In genomic region chr1:246526380-246526779, GRCh38 we compare ENCODE assay signal across 18 cellular contexts. TPM values are rescaled to one million over a fixed set of nuclear protein-coding genes. Genes with fewer than 3 reads are reported as not detected.
DNase-seq lines count a peak whose midpoint lies in the region; ATAC-seq and TF ChIP-seq lines count a peak whose summit lies in the region.
"Had no signal": no experiment of that assay in that cellular context is flagged by ENCODE, and none has a peak within 500 bp of the region (broad histone marks: within the 10 kb centered on the region; RNA-seq: fewer than 3 reads in every experiment).

No MANE protein-coding gene starts in this region.

- H3K9me3 ChIP-seq in CD4-positive, CD25-positive, alpha-beta regulatory T cell (ENCODE audit: control insufficient read depth in 2 of 2, low read length in 2 of 2) = peaks cover 0 to 12% of the 10 kb centered on the region in 2 experiments

- H3K36me3 ChIP-seq in CD4-positive, CD25-positive, alpha-beta regulatory T cell (ENCODE audit: control insufficient read depth, insufficient read depth, low read length) = no peaks in the 10 kb centered on the region

- no peak for DNase-seq in activated CD8-positive, alpha-beta memory T cell treated with anti-CD3 and anti-CD28 coated beads, Interleukin-2, amount 10 ng/mL, durations not matched to agents 7 days and 5 days
- DNase-seq in activated CD8-positive, alpha-beta memory T cell treated with anti-CD3 and anti-CD28 coated beads, Interleukin-2, amount 50 U/mL, for 48 hours = no peak
- DNase-seq in CD4-positive, CD25-positive, alpha-beta regulatory T cell = no peak
- DNase-seq in endothelial cell (ENCODE audit: low spot score) = no peak
- no peak for DNase-seq in natural killer cell treated with Interleukin-12 subunit alpha and Interleukin-12 subunit beta and Interleukin-15 and Interleukin-18, amount 100 ng/mL, for 72 hours (ENCODE audit: low spot score)
- no peak for DNase-seq in KBM-7
- no peak for DNase-seq in stimulated activated naive CD8-positive, alpha-beta T cell treated with anti-CD3 and anti-CD28 coated beads, Interleukin-15, amount 100 ng/mL, for 72 hours
- DNase-seq: CD8-positive, alpha-beta memory T cell; COR-L47; DMS 273 treated with DMSO at 0.1 percent for 48 hours; DMS53; DND-41; EL; H9 had no signal

- TF ChIP-seq CTCF in endothelial cell (IDR thresholded peaks at IDR 0.05; ENCODE audit: unreplicated experiment) = no peak

- peak overlapping the region; percentile 54 for H3K27ac Mint-ChIP-seq in activated CD8-positive, alpha-beta memory T cell treated with anti-CD3 and anti-CD28 coated beads, Interleukin-2, amount 10 ng/mL, durations not matched to agents 7 days and 5 days
- peak overlapping the region in 2 of 3 donors; percentile 69 to 94 for H3K27ac Mint-ChIP-seq in CD4-positive, CD25-positive, alpha-beta regulatory T cell
- H3K27ac Mint-ChIP-seq in endothelial cell (ENCODE audit: unreplicated experiment) = no peak overlapping the region
- peak overlapping the region; percentile 98 to 100 for H3K27ac Mint-ChIP-seq in natural killer cell treated with Interleukin-12 subunit alpha and Interleukin-12 subunit beta and Interleukin-15 and Interleukin-18, amount 100 ng/mL, for 72 hours
- peak overlapping the region in 1 of 2 donors; percentile 7 for H3K27ac Mint-ChIP-seq in stimulated activated naive CD8-positive, alpha-beta T cell treated with anti-CD3 and anti-CD28 coated beads, Interleukin-15, amount 100 ng/mL, for 72 hours
- H3K27ac Mint-ChIP-seq: B cell, H9 had no signal

- no peaks in the 10 kb centered on the region for H3K9me3 Mint-ChIP-seq in activated CD8-positive, alpha-beta memory T cell treated with anti-CD3 and anti-CD28 coated beads, Interleukin-2, amount 10 ng/mL, durations not matched to agents 7 days and 5 days (ENCODE audit: low read depth)
- H3K9me3 Mint-ChIP-seq in CD4-positive, CD25-positive, alpha-beta regulatory T cell = peaks cover 0 to 12% (median 2%) of the 10 kb centered on the region in 7 donors
- H3K9me3 Mint-ChIP-seq in endothelial cell (ENCODE audit: unreplicated experiment) = peaks cover 8% of the 10 kb centered on the region
- peaks cover 3% of the 10 kb centered on the region for H3K9me3 Mint-ChIP-seq in natural killer cell treated with Interleukin-12 subunit alpha and Interleukin-12 subunit beta and Interleukin-15 and Interleukin-18, amount 100 ng/mL, for 72 hours
- peaks cover 0 to 10% of the 10 kb centered on the region in 2 donors for H3K9me3 Mint-ChIP-seq in stimulated activated naive CD8-positive, alpha-beta T cell treated with anti-CD3 and anti-CD28 coated beads, Interleukin-15, amount 100 ng/mL, for 72 hours

- no peak overlapping the region for H3K4me3 ChIP-seq in CD4-positive, CD25-positive, alpha-beta regulatory T cell (ENCODE audit: low read depth, low read length)
- H3K4me3 ChIP-seq: GM12878 had no signal

- CTCF ChIA-PET in activated CD8-positive, alpha-beta memory T cell treated with anti-CD3 and anti-CD28 coated beads, Interleukin-2, amount 10 ng/mL, durations not matched to agents 7 days and 5 days (lab: Charles Lee) = interaction anchor here (0.8 to 1.0 kb wide), 2 partner anchors 20 to 26 kb away, joined by 3 read pairs; partner anchors contain the start of gene SMYD3

- in situ Hi-C loops in KBM-7 (cut with MboI; ENCODE audit: low pct_unique_long_range_greater_than_20kb, low sequenced_read_pairs) = no loop called here

- H3K27me3 ChIP-seq in CD4-positive, CD25-positive, alpha-beta regulatory T cell (ENCODE audit: control insufficient read depth, insufficient read depth, low read length) = no peaks in the 10 kb centered on the region
- H3K27me3 ChIP-seq: BLaER1 treated with 17β-estradiol and CSF1 and Interleukin-3, amounts not matched to agents 10 nM and 100 nM had no signal

- H3K4me1 ChIP-seq in CD4-positive, CD25-positive, alpha-beta regulatory T cell (ENCODE audit: control insufficient read depth, insufficient read depth, low read length, poor library complexity, severe bottlenecking) = peaks cover 6% of the 10 kb centered on the region

- peaks cover 8% of the 10 kb centered on the region for H3K36me3 Mint-ChIP-seq in activated CD8-positive, alpha-beta memory T cell treated with anti-CD3 and anti-CD28 coated beads, Interleukin-2, amount 10 ng/mL, durations not matched to agents 7 days and 5 days
- H3K36me3 Mint-ChIP-seq in CD4-positive, CD25-positive, alpha-beta regulatory T cell = peaks cover 4% of the 10 kb centered on the region
- peaks cover 5% of the 10 kb centered on the region for H3K36me3 Mint-ChIP-seq in endothelial cell (ENCODE audit: low read depth, unreplicated experiment)
- H3K36me3 Mint-ChIP-seq in natural killer cell treated with Interleukin-12 subunit alpha and Interleukin-12 subunit beta and Interleukin-15 and Interleukin-18, amount 100 ng/mL, for 72 hours = no peaks in the 10 kb centered on the region

- H3K27me3 Mint-ChIP-seq in activated CD8-positive, alpha-beta memory T cell treated with anti-CD3 and anti-CD28 coated beads, Interleukin-2, amount 10 ng/mL, durations not matched to agents 7 days and 5 days = no peaks in the 10 kb centered on the region
- H3K27me3 Mint-ChIP-seq in CD4-positive, CD25-positive, alpha-beta regulatory T cell = peaks cover 17% of the 10 kb centered on the region
- H3K27me3 Mint-ChIP-seq in endothelial cell (ENCODE audit: unreplicated experiment) = peaks cover 4% of the 10 kb centered on the region
- H3K27me3 Mint-ChIP-seq in natural killer cell treated with Interleukin-12 subunit alpha and Interleukin-12 subunit beta and Interleukin-15 and Interleukin-18, amount 100 ng/mL, for 72 hours = no peaks in the 10 kb centered on the region
- H3K27me3 Mint-ChIP-seq in stimulated activated naive CD8-positive, alpha-beta T cell treated with anti-CD3 and anti-CD28 coated beads, Interleukin-15, amount 100 ng/mL, for 72 hours = no peaks in the 10 kb centered on the region
- H3K27me3 Mint-ChIP-seq: B cell had no signal

- no peak for ATAC-seq in activated CD8-positive, alpha-beta memory T cell treated with anti-CD3 and anti-CD28 coated beads, Interleukin-2, amount 10 ng/mL, durations not matched to agents 7 days and 5 days
- ATAC-seq in CD4-positive, CD25-positive, alpha-beta regulatory T cell (ENCODE audit: low read depth in 2 of 2) = no peak
- no peak for ATAC-seq in natural killer cell treated with Interleukin-12 subunit alpha and Interleukin-12 subunit beta and Interleukin-15 and Interleukin-18, amount 100 ng/mL, for 72 hours
- ATAC-seq in stimulated activated naive CD8-positive, alpha-beta T cell treated with anti-CD3 and anti-CD28 coated beads, Interleukin-15, amount 100 ng/mL, for 72 hours = no peak
- ATAC-seq in HG03571 (IDR thresholded peaks at IDR 0.05; ENCODE audit: unreplicated experiment) = no peak

- no peak overlapping the region for H3K27ac ChIP-seq in CD4-positive, CD25-positive, alpha-beta regulatory T cell (ENCODE audit: insufficient read depth, low read length, poor library complexity, severe bottlenecking)

- H3K4me3 Mint-ChIP-seq in activated CD8-positive, alpha-beta memory T cell treated with anti-CD3 and anti-CD28 coated beads, Interleukin-2, amount 10 ng/mL, durations not matched to agents 7 days and 5 days = no peak overlapping the region
- no peak overlapping the region for H3K4me3 Mint-ChIP-seq in CD4-positive, CD25-positive, alpha-beta regulatory T cell
- peak overlapping the region; percentile 15 for H3K4me3 Mint-ChIP-seq in endothelial cell (ENCODE audit: unreplicated experiment)
- no peak overlapping the region for H3K4me3 Mint-ChIP-seq in natural killer cell treated with Interleukin-12 subunit alpha and Interleukin-12 subunit beta and Interleukin-15 and Interleukin-18, amount 100 ng/mL, for 72 hours
- H3K4me3 Mint-ChIP-seq in stimulated activated naive CD8-positive, alpha-beta T cell treated with anti-CD3 and anti-CD28 coated beads, Interleukin-15, amount 100 ng/mL, for 72 hours = no peak overlapping the region
- H3K4me3 Mint-ChIP-seq: B cell; CD8-positive, alpha-beta memory T cell; H9 had no signal

- H3K4me1 Mint-ChIP-seq in activated CD8-positive, alpha-beta memory T cell treated with anti-CD3 and anti-CD28 coated beads, Interleukin-2, amount 10 ng/mL, durations not matched to agents 7 days and 5 days = peaks cover 17% of the 10 kb centered on the region
- H3K4me1 Mint-ChIP-seq in CD4-positive, CD25-positive, alpha-beta regulatory T cell = peaks cover 0 to 17% (median 6%) of the 10 kb centered on the region in 4 donors
- peaks cover 4% of the 10 kb centered on the region for H3K4me1 Mint-ChIP-seq in endothelial cell (ENCODE audit: unreplicated experiment)
- H3K4me1 Mint-ChIP-seq in natural killer cell treated with Interleukin-12 subunit alpha and Interleukin-12 subunit beta and Interleukin-15 and Interleukin-18, amount 100 ng/mL, for 72 hours (ENCODE audit: low read depth in 2 of 2) = peaks cover 17 to 26% of the 10 kb centered on the region in 2 donors
- H3K4me1 Mint-ChIP-seq in stimulated activated naive CD8-positive, alpha-beta T cell treated with anti-CD3 and anti-CD28 coated beads, Interleukin-15, amount 100 ng/mL, for 72 hours = peaks cover 7% of the 10 kb centered on the region
- H3K4me1 Mint-ChIP-seq: H9 had no signal

RNA-seq across cellular contexts. Expression of gene SMYD3, which starts 19.3 kb away (rescaled TPM):
- total RNA-seq in activated CD8-positive, alpha-beta memory T cell treated with anti-CD3 and anti-CD28 coated beads, Interleukin-2, amount 10 ng/mL, durations not matched to agents 7 days and 5 days = 10 to 100 TPM; 18.1 to 26.8 TPM
- total RNA-seq in CD4-positive, CD25-positive, alpha-beta regulatory T cell = 36.6 TPM
- 10 to 100 TPM; 17.7 to 32.7 (median 25.1) TPM for polyA plus RNA-seq in CD4-positive, CD25-positive, alpha-beta regulatory T cell
- total RNA-seq in endothelial cell (ENCODE audit: unreplicated experiment) = 35.4 TPM
- 10 to 100 TPM; 26.9 to 55.4 TPM for total RNA-seq in natural killer cell treated with Interleukin-12 subunit alpha and Interleukin-12 subunit beta and Interleukin-15 and Interleukin-18, amount 100 ng/mL, for 72 hours

RNA-seq across cellular contexts. Expression of gene TFB2M, which starts 39.7 kb away (rescaled TPM):
- total RNA-seq in activated CD8-positive, alpha-beta memory T cell treated with anti-CD3 and anti-CD28 coated beads, Interleukin-2, amount 10 ng/mL, durations not matched to agents 7 days and 5 days = 10 to 100 TPM in 1 of 2 experiments, 1 to 10 TPM in 1; 7.2 to 13.9 TPM
- total RNA-seq in CD4-positive, CD25-positive, alpha-beta regulatory T cell = 15.2 TPM
- polyA plus RNA-seq in CD4-positive, CD25-positive, alpha-beta regulatory T cell = 10 to 100 TPM; 15.4 to 21.8 (median 20.6) TPM
- 9.5 TPM for total RNA-seq in endothelial cell (ENCODE audit: unreplicated experiment)
- total RNA-seq in natural killer cell treated with Interleukin-12 subunit alpha and Interleukin-12 subunit beta and Interleukin-15 and Interleukin-18, amount 100 ng/mL, for 72 hours = 10 to 100 TPM; 15.7 to 20.3 TPM

RNA-seq across cellular contexts. Expression of gene CNST, which starts 39.9 kb away (rescaled TPM):
- 10 to 100 TPM; 27.3 to 30.2 TPM for total RNA-seq in activated CD8-positive, alpha-beta memory T cell treated with anti-CD3 and anti-CD28 coated beads, Interleukin-2, amount 10 ng/mL, durations not matched to agents 7 days and 5 days
- 115 TPM for total RNA-seq in CD4-positive, CD25-positive, alpha-beta regulatory T cell
- 10 to 100 TPM; 54.4 to 78.4 (median 62.6) TPM for polyA plus RNA-seq in CD4-positive, CD25-positive, alpha-beta regulatory T cell
- 14.6 TPM for total RNA-seq in endothelial cell (ENCODE audit: unreplicated experiment)
- 10 to 100 TPM; 31.0 to 37.6 TPM for total RNA-seq in natural killer cell treated with Interleukin-12 subunit alpha and Interleukin-12 subunit beta and Interleukin-15 and Interleukin-18, amount 100 ng/mL, for 72 hours
